8 cellular contexts compared by ENCODE assay signal in the genomic region with DNA sequence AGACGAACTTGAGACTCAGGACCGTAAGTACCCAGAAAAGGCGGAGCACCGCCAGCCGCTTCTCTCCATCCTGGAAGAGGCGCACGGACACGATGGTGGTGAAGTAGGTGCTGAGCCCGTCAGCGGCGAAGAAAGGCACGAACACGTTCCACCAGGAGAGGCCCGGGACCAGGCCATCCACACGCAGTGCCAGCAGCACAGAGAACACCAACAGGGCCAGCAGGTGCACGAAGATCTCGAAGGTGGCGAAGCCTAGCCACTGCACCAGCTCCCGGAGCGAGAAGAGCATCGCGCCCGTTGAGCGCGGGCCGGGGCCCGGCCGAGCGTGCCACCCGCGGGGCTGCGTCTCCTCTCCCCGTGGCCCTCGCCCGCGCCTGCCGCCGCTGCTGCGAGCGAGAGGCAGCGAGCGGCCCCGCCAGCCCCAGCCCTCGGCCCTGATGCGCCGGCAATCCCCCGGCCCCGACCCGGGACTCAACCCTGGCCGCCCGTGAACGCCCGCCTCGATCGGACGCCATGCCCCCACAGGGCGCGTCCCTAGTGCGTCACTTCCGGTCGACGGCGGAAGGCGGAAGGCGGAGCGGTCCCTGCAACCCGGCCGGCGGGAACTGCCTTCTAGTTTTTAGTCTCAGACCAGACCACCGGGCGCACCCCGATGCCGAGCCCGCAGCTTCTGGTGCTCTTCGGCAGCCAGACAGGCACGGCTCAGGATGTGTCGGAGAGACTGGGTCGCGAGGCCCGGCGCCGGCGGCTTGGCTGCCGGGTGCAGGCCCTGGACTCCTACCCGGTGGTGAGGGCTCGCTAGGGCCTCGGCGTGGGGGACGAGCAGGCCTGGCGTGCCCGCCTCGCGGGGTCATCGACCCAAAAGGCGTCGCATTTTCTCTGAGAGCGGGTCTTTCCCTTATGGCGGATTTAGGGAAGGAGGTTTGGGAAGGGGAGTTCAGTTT. TPM values are rescaled to one million over a fixed set of nuclear protein-coding genes. Genes with fewer than 3 reads are reported as not detected.
DNase-seq lines count a peak whose midpoint lies in the region; ATAC-seq and TF ChIP-seq lines count a peak whose summit lies in the region.

A gene (plus strand): TSS at position 575 of the 944 bp plus-strand sequence. CDS start 78 bp downstream, at position 653.
A gene with protein sequence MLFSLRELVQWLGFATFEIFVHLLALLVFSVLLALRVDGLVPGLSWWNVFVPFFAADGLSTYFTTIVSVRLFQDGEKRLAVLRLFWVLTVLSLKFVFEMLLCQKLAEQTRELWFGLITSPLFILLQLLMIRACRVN (minus strand): TSS at position 523 of the 944 bp plus-strand sequence. CDS start 234 bp downstream, at position 289.

- H4K20me1 ChIP-seq in GM23248 (ENCODE audit: insufficient read depth): no peaks in the 10 kb centered on the region

- peak within 1 kb of the TSS; percentile 95 for H3K4me3 Mint-ChIP-seq in activated naive CD8-positive, alpha-beta T cell

- peak; percentile 65 for ATAC-seq in omental fat pad (ENCODE audit: low FRiP score)

- H3K9me3 Mint-ChIP-seq in activated naive CD8-positive, alpha-beta T cell (ENCODE audit: low read depth): no peaks in the 10 kb centered on the region

- H3K36me3 ChIP-seq in GM23248 (ENCODE audit: low read depth): no peaks in the 10 kb centered on the region

- peak within 1 kb of the TSS; percentile 58 for H2AFZ ChIP-seq in GM23248

- no peaks in the 10 kb centered on the region for H3K27me3 ChIP-seq in GM23248 (replicated peaks; ENCODE audit: insufficient read depth)

- no peaks in the 10 kb centered on the region for H3K9me3 ChIP-seq in GM23248 (ENCODE audit: low read depth)

- peak within 1 kb of the TSS; percentile 44 for H3K27ac ChIP-seq in GM23248

- in situ Hi-C loops in GM23248 (cut with MboI): no loop called here

- DNase-seq in D341Med (ENCODE audit: low spot score) (peak; percentile 96), GM23248 (peak; percentile 94), NCI-H1048 (lab: John Stamatoyannopoulos, UW) (peak; percentile 88), SW 1271 (lab: John Stamatoyannopoulos, UW) (peak; percentile 73 to 82), glomerular visceral epithelial cell (ENCODE audit: extremely low spot score) (peak; percentile 77), omental fat pad (ENCODE audit: low spot score) (peak; percentile 86), superior temporal gyrus (ENCODE audit: extremely low spot score) (peak; percentile 93)

- H3K9me2 ChIP-seq in GM23248 (ENCODE audit: insufficient read depth): no peaks in the 10 kb centered on the region

- H3K9ac ChIP-seq in GM23248: peak within 1 kb of the TSS; percentile 92

- peaks cover 37% of the 10 kb centered on the region for H3K4me1 Mint-ChIP-seq in activated naive CD8-positive, alpha-beta T cell (ENCODE audit: low read depth)

- peak within 1 kb of the TSS; percentile 93 for H3K4me2 ChIP-seq in GM23248 (ENCODE audit: unreplicated experiment)

- peak within 1 kb of the TSS; percentile 89 for H3K4me3 ChIP-seq in GM23248

- no peaks in the 10 kb centered on the region for H3K27me3 Mint-ChIP-seq in activated naive CD8-positive, alpha-beta T cell

- H3K79me2 ChIP-seq in GM23248 (ENCODE audit: insufficient read depth): peaks cover 63% of the 10 kb centered on the region

- TF ChIP-seq CTCF in omental fat pad (IDR thresholded peaks at IDR 0.05): no peak

- peak within 1 kb of the TSS; percentile 93 for H3K27ac Mint-ChIP-seq in activated naive CD8-positive, alpha-beta T cell

- peaks cover 17% of the 10 kb centered on the region for H3K4me1 ChIP-seq in GM23248 (ENCODE audit: insufficient read depth)

- peaks cover 3% of the 10 kb centered on the region for H3K36me3 Mint-ChIP-seq in activated naive CD8-positive, alpha-beta T cell

- 0 to 2% methylated on average over 88 to 96 of the region's 98 CpGs for WGBS in GM23248 (ENCODE audit: low coverage in 1 of 2, low lambda C conversion rate in 2 of 2, missing lambda C conversion rate in 2 of 2), 2 experiments

- H3F3A ChIP-seq in GM23248 (ENCODE audit: insufficient read depth): no peaks in the 10 kb centered on the region; the same call in 1 of the 2 replicates

RNA-seq across cellular contexts. Expression of the first gene that starts in this region (rescaled TPM):
- total RNA-seq in GM23248 (2014; rRNA removed; shearing (Covaris generic)): 12.1 and 12.4 TPM in 2 replicates
- 7.7 and 8.5 TPM in 2 replicates for polyA plus RNA-seq in GM23248 (2016; fragmentation: Nextera tagmentation; extraction: Ambion mirVana)
- total RNA-seq in omental fat pad: 1 to 10 TPM; 5.6 to 6.6 (median 6.1) TPM

RNA-seq across cellular contexts. Expression of the second gene that starts in this region (rescaled TPM):
- 44.3 and 52.9 TPM in 2 replicates for total RNA-seq in GM23248 (2014; rRNA removed; shearing (Covaris generic))
- polyA plus RNA-seq in GM23248 (2016; fragmentation: Nextera tagmentation; extraction: Ambion mirVana): 46.9 and 48.6 TPM in 2 replicates
- total RNA-seq in omental fat pad: 10 to 100 TPM; 21.6 to 29.1 (median 27.1) TPM

Comparison
In these comparisons a context has a peak if more than half of its experiments do, and no peak if none do; other contexts are left out.
1. Peak in every context shown above with its lines: DNase-seq, ATAC-seq, H3K4me3 ChIP-seq and H3K27ac ChIP-seq.